Comparison of ENCODE assay signal across 11 cellular contexts in the genomic region with DNA sequence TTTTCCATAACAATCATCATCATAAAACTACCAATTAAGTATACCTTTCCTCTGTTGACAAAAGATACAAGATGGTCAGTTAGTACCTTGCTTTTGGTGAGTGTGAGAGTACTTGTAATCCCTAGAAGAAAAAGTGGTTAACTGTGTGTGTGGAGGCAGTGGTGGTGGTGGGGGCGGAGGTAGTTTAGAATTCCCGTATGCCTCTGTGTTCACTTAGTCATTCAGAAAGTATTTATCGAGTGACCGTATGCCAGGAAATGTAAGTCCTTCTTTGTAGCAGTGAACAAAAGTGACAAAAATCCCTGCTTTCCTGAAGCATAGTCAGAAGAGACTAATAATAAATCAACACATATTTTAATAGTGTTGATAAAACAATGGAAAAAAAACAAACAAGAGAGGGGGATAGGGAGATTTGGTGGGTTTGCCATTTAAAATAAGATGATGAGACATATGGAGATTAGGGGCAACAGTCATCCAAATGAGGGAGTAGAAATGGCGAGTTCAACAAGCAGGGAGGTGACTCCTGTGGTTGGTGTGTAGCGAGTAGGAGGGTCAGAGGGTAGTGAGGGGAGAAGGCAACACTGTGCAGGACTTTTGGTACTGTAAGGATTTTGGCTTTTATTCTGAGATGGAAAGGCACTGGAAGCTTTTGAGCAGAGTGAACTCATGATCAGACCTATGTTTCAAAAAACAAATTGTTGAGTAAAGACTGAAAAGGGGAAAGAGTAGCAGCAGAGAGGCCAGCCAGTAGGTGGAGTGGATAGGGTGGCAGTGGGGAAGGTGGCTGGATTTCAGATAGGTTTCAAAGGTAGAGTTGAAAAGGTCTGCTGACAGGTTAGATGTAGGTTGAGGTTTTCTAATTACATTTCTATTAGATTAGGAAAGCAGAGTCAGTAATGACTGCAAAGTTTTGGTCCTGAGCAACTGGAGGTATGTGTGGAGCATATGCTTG. TPM values are rescaled to one million over a fixed set of nuclear protein-coding genes. Genes with fewer than 3 reads are reported as not detected.
DNase-seq lines count a peak whose midpoint lies in the region; ATAC-seq and TF ChIP-seq lines count a peak whose summit lies in the region.
"Had no signal": no experiment of that assay in that cellular context is flagged by ENCODE, and none has a peak within 500 bp of the region (broad histone marks: within the 10 kb centered on the region; RNA-seq: fewer than 3 reads in every experiment).

No MANE protein-coding gene starts in this region.

- intact Hi-C loops in gastrocnemius medialis (cut with DNase I; ENCODE audit: low total_unique reads), result no loop called here

- H3K27me3 ChIP-seq in gastrocnemius medialis, result no peaks in the 10 kb centered on the region

- no peaks in the 10 kb centered on the region for H3K4me1 ChIP-seq in gastrocnemius medialis

- H3K4me3 ChIP-seq in astrocyte of the spinal cord (ENCODE audit: low read depth, low read length), result no peak overlapping the region
- no peak overlapping the region for H3K4me3 ChIP-seq in gastrocnemius medialis

- no peak overlapping the region for H3K27ac ChIP-seq in gastrocnemius medialis

- no peaks in the 10 kb centered on the region for H3K9me3 ChIP-seq in gastrocnemius medialis

- ATAC-seq in HG02884 (IDR thresholded peaks at IDR 0.05; ENCODE audit: unreplicated experiment) (peak; percentile 59), gastrocnemius medialis (no peak), HG03108 (IDR thresholded peaks at IDR 0.05; ENCODE audit: unreplicated experiment) (no peak)
- ATAC-seq: sciatic nerve had no signal

- TF ChIP-seq CTCF in astrocyte of the spinal cord (IDR thresholded peaks at IDR 0.05; ENCODE audit: low read depth, low read length), result no peak
- no peak for TF ChIP-seq CTCF in gastrocnemius medialis (IDR thresholded peaks at IDR 0.05 in 4 of 5, conservative IDR thresholded peaks at IDR 0.05 in 1 of 5)

- DNase-seq in Daoy (ENCODE audit: low read depth) (peak; percentile 87), astrocyte of the spinal cord (ENCODE audit: low read depth, low spot score) (peak; percentile 91), lung microvascular endothelial cell (ENCODE audit: low read depth in 2 of 2) (peak; percentile 55 to 65), superior temporal gyrus (ENCODE audit: extremely low spot score) (no peak), gastrocnemius medialis (no peak)
- DNase-seq in stimulated activated CD4-positive, alpha-beta T cell treated with anti-CD3 and anti-CD28 coated beads, Interleukin-15, amount 100 ng/mL, for 24 hours, result no peak
- DNase-seq: GDM1, T-helper 9 cell had no signal

- TF ChIP-seq POLR2A in gastrocnemius medialis (IDR thresholded peaks at IDR 0.05), result no peak

- H3K36me3 ChIP-seq in gastrocnemius medialis, result peaks cover 0 to 9% of the 10 kb centered on the region in 2 donors

- in situ Hi-C loops in astrocyte of the spinal cord (cut with HindIII; ENCODE audit: low sequenced_read_pairs), result no loop called here
- in situ Hi-C loops in gastrocnemius medialis (cut with MboI; ENCODE audit: low sequenced_read_pairs in 4 of 4), result no loop called here

RNA-seq across cellular contexts. Expression of a gene that starts 40.3 kb away (rescaled TPM):
- 0.51 and 0.77 TPM in 2 replicates for total RNA-seq in Daoy (2014; rRNA removed; shearing (Covaris generic))
- total RNA-seq in lung microvascular endothelial cell, result not detected in 2 replicates
- total RNA-seq in gastrocnemius medialis, result 1 to 10 TPM in 2 of 4 donors, under 1 TPM in 2; 0.19 to 1.8 (median 0.88) TPM

Comparison
In these comparisons a context has a peak if more than half of its experiments do, and no peak if none do; other contexts are left out.
1. DNase-seq: peak in Daoy (single experiment), astrocyte of the spinal cord (single experiment) and lung microvascular endothelial cell (2 of 2); none in stimulated activated CD4-positive, alpha-beta T cell treated with anti-CD3 and anti-CD28 coated beads, Interleukin-15, amount 100 ng/mL, for 24 hours (single experiment), superior temporal gyrus (single experiment) and gastrocnemius medialis (0 of 2).